Comparison of ENCODE assay signal across 11 cellular contexts in genomic region chr17:44581868-44582267, GRCh38. TPM values are rescaled to one million over a fixed set of nuclear protein-coding genes. Genes with fewer than 3 reads are reported as not detected.
DNase-seq lines count a peak whose midpoint lies in the region; ATAC-seq and TF ChIP-seq lines count a peak whose summit lies in the region.
"Had no signal": no experiment of that assay in that cellular context is flagged by ENCODE, and none has a peak within 500 bp of the region (broad histone marks: within the 10 kb centered on the region; RNA-seq: fewer than 3 reads in every experiment).

No MANE protein-coding gene starts in this region.

- no peak overlapping the region for H3K27ac Mint-ChIP-seq in T-cell
- H3K27ac Mint-ChIP-seq: dendritic cell treated with granulocyte-macrophage colony-stimulating factor and Interleukin-4, amounts not matched to agents 40 ng/mL and 50 ng/mL, for 4 days; T-helper 2 cell treated with Interferon-gamma antibody and Interleukin-4, amounts not matched to agents 5 μg/mL and 100 μg/mL, for 36 hours had no signal

- no peaks in the 10 kb centered on the region for H3K36me3 Mint-ChIP-seq in T-cell

- peak; percentile 33 for TF ChIP-seq CTCF in C4-2B (conservative IDR thresholded peaks at IDR 0.05)
- peak; percentile 28 for TF ChIP-seq CTCF in GM13977 (IDR thresholded peaks at IDR 0.05; ENCODE audit: extremely low read depth, insufficient read depth, missing control alignments)
- peak; percentile 18 for TF ChIP-seq CTCF in foreskin fibroblast (IDR thresholded peaks at IDR 0.05; ENCODE audit: low read depth, low read length)

- CTCF ChIA-PET in T-cell (lab: Charles Lee) = no interaction called here

- no peak for ATAC-seq in GM21381 (IDR thresholded peaks at IDR 0.05; ENCODE audit: unreplicated experiment)
- no peak for ATAC-seq in T-cell (replicated peaks in 1 of 4)

- no peak overlapping the region for H3K4me3 ChIP-seq in foreskin fibroblast (ENCODE audit: low read depth in 1 of 2, low read length in 2 of 2)

- in situ Hi-C loops in GM13977 (cut with MboI; ENCODE audit: low pct_unique_long_range_greater_than_20kb, low sequenced_read_pairs, unreplicated experiment) = no loop called here

- H3K9me3 Mint-ChIP-seq in T-cell = no peaks in the 10 kb centered on the region
- H3K9me3 Mint-ChIP-seq: dendritic cell treated with granulocyte-macrophage colony-stimulating factor and Interleukin-4, amounts not matched to agents 40 ng/mL and 50 ng/mL, for 4 days; T-helper 2 cell treated with Interferon-gamma antibody and Interleukin-4, amounts not matched to agents 5 μg/mL and 100 μg/mL, for 36 hours had no signal

- no peak overlapping the region for H3K4me3 Mint-ChIP-seq in T-cell
- H3K4me3 Mint-ChIP-seq: dendritic cell treated with granulocyte-macrophage colony-stimulating factor and Interleukin-4, amounts not matched to agents 40 ng/mL and 50 ng/mL, for 4 days; T-helper 2 cell treated with Interferon-gamma antibody and Interleukin-4, amounts not matched to agents 5 μg/mL and 100 μg/mL, for 36 hours had no signal

- H3K4me1 Mint-ChIP-seq in T-cell = peaks cover 0 to 3% (median 0%) of the 10 kb centered on the region in 3 donors

- no peak for DNase-seq in GM13977 (ENCODE audit: low spot score)
- DNase-seq in RPMI8226 = peak; percentile 24
- peak in 1 of 2 donors; percentile 47 for DNase-seq in foreskin fibroblast
- no peak for DNase-seq in T-cell
- DNase-seq in NCI-H187 treated with DMSO at 0.1 percent for 48 hours (lab: John Stamatoyannopoulos, UW) = no peak
- DNase-seq: NCI-H2171 treated with DMSO at 0.1 percent for 48 hours; stimulated activated CD4-positive, alpha-beta T cell treated with anti-CD3 and anti-CD28 coated beads, Interleukin-2, amount 100 ng/mL, for 48 hours had no signal

- no peak overlapping the region for H3K27ac ChIP-seq in C4-2B

- POLR2A ChIA-PET in T-cell (lab: Charles Lee) = no interaction called here

- H3K27me3 Mint-ChIP-seq in T-cell = peaks cover 20 to 26% of the 10 kb centered on the region in 2 donors

RNA-seq across cellular contexts. Expression of gene FZD2, which starts 24.6 kb away (rescaled TPM):
- under 1 TPM in 3 of 5 donors, not detected in 2; 0.20 to 0.38 (median 0.38) TPM for total RNA-seq in T-cell
